ENCODE assay signal across 1 cellular context in the genomic region with DNA sequence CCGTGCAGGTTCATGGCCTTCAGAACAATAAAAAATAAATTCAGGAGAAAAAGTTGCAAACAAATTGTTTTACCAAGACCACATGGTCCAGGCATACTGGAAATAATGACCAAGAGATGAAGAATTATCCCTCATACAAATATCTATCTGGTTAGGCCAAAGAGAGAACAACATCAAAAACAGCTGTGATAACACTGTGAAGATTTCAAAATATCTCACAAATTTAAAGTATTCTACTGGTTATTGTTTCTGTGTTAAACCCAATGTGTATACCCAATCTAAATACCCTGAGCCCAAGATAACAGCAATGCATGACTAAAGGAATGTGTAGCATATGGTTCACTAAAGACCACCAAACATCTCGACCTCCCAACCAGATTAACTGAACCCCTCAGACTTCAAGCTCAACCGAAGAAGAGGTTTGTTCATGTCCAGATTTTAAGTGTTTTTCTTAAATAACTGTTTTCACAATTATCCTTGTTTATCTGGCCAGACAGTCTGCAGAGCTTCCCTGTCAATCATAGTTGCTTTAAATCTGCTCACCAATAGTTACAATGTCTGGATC.
TF ChIP-seq lines count a peak whose summit lies in the region.

No MANE protein-coding gene starts in this region.

TF ChIP-seq in HepG2, 621 proteins besides CTCF, POLR2A, EP300 and RAD21:
- TF ChIP-seq, protein P1, sequence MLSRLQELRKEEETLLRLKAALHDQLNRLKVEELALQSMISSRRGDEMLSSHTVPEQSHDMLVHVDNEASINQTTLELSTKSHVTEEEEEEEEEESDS (CRISPR knock-in tag; IDR thresholded peaks at IDR 0.05; ENCODE audit: borderline replicate concordance): no peak
- no peak for TF ChIP-seq DMAP1 (CRISPR knock-in tag; IDR thresholded peaks at IDR 0.05)
- no peak for TF ChIP-seq ZBTB8A (CRISPR knock-in tag; IDR thresholded peaks at IDR 0.05; ENCODE audit: borderline replicate concordance, low read depth)
- TF ChIP-seq, protein P2, sequence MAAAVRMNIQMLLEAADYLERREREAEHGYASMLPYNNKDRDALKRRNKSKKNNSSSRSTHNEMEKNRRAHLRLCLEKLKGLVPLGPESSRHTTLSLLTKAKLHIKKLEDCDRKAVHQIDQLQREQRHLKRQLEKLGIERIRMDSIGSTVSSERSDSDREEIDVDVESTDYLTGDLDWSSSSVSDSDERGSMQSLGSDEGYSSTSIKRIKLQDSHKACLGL (CRISPR knock-in tag; IDR thresholded peaks at IDR 0.05): no peak
- TF ChIP-seq ZNF496 (CRISPR knock-in tag; IDR thresholded peaks at IDR 0.05; ENCODE audit: insufficient replicate concordance): no peak
- no peak for TF ChIP-seq ZNF350 (CRISPR knock-in tag; IDR thresholded peaks at IDR 0.05; ENCODE audit: borderline replicate concordance, low read depth)
- no peak for TF ChIP-seq ZBTB7B (CRISPR knock-in tag; IDR thresholded peaks at IDR 0.05)
- no peak for TF ChIP-seq ZNF672 (CRISPR knock-in tag; IDR thresholded peaks at IDR 0.05)
- TF ChIP-seq ZNF773 (CRISPR knock-in tag; IDR thresholded peaks at IDR 0.05; ENCODE audit: borderline replicate concordance): no peak
- TF ChIP-seq CAMTA2 (CRISPR knock-in tag; IDR thresholded peaks at IDR 0.05; ENCODE audit: borderline replicate concordance): no peak
- TF ChIP-seq KLF16 (CRISPR knock-in tag; IDR thresholded peaks at IDR 0.05): no peak
- TF ChIP-seq HIVEP1 (CRISPR knock-in tag; IDR thresholded peaks at IDR 0.05): no peak
- no peak for TF ChIP-seq ISX (CRISPR knock-in tag; conservative IDR thresholded peaks at IDR 0.05)
- TF ChIP-seq THAP7 (CRISPR knock-in tag; IDR thresholded peaks at IDR 0.05): no peak
- TF ChIP-seq HMGXB4 (CRISPR knock-in tag; IDR thresholded peaks at IDR 0.05; ENCODE audit: borderline replicate concordance in 1 of 2, low read depth in 1 of 2): no peak
- TF ChIP-seq FOXO1 (CRISPR knock-in tag; IDR thresholded peaks at IDR 0.05): no peak
- TF ChIP-seq, protein P3, sequence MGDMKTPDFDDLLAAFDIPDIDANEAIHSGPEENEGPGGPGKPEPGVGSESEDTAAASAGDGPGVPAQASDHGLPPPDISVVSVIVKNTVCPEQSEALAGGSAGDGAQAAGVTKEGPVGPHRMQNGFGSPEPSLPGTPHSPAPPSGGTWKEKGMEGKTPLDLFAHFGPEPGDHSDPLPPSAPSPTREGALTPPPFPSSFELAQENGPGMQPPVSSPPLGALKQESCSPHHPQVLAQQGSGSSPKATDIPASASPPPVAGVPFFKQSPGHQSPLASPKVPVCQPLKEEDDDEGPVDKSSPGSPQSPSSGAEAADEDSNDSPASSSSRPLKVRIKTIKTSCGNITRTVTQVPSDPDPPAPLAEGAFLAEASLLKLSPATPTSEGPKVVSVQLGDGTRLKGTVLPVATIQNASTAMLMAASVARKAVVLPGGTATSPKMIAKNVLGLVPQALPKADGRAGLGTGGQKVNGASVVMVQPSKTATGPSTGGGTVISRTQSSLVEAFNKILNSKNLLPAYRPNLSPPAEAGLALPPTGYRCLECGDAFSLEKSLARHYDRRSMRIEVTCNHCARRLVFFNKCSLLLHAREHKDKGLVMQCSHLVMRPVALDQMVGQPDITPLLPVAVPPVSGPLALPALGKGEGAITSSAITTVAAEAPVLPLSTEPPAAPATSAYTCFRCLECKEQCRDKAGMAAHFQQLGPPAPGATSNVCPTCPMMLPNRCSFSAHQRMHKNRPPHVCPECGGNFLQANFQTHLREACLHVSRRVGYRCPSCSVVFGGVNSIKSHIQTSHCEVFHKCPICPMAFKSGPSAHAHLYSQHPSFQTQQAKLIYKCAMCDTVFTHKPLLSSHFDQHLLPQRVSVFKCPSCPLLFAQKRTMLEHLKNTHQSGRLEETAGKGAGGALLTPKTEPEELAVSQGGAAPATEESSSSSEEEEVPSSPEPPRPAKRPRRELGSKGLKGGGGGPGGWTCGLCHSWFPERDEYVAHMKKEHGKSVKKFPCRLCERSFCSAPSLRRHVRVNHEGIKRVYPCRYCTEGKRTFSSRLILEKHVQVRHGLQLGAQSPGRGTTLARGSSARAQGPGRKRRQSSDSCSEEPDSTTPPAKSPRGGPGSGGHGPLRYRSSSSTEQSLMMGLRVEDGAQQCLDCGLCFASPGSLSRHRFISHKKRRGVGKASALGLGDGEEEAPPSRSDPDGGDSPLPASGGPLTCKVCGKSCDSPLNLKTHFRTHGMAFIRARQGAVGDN (CRISPR knock-in tag; IDR thresholded peaks at IDR 0.05): no peak
- TF ChIP-seq ZNF468 (CRISPR knock-in tag; IDR thresholded peaks at IDR 0.05): no peak
- no peak for TF ChIP-seq ZNF547 (CRISPR knock-in tag; IDR thresholded peaks at IDR 0.05)
